ENCODE assay signal across 11 cellular contexts in the genomic region with DNA sequence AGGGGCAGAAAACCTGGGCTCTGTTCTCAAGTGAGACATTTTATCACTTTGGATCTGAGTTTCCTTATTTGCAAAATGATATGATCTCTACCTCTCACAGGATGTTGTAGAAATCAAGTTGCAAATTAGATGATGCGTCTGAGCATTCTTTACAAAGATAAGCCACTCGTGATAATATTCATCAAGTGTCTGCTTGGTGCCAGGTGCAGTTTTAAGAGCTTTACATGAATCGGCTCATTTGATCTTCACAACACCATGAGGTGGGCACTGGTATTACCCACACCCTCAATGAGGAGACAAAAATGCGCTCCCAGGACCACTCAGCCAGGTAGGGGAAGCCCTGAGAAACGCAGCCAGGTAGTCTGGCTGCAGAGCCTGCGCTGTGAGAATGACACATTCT.
"Had no signal": no experiment of that assay in that cellular context is flagged by ENCODE, and none has a peak within 500 bp of the region (broad histone marks: within the 10 kb centered on the region; RNA-seq: fewer than 3 reads in every experiment).

No MANE protein-coding gene starts in this region.

- H3K9me3 Mint-ChIP-seq: activated T-helper 17 cell treated with anti-CD3 and anti-CD28 coated beads, Interleukin-2, amount 50 U/mL, for 72 hours had no signal

- H3K4me3 Mint-ChIP-seq: activated T-helper 17 cell treated with anti-CD3 and anti-CD28 coated beads, Interleukin-2, amount 50 U/mL, for 72 hours had no signal

- ATAC-seq: activated T-helper 17 cell treated with anti-CD3 and anti-CD28 coated beads, Interleukin-2, amount 50 U/mL, for 72 hours had no signal

- H3K27me3 Mint-ChIP-seq: activated T-helper 17 cell treated with anti-CD3 and anti-CD28 coated beads, Interleukin-2, amount 50 U/mL, for 72 hours had no signal

- DNase-seq: activated CD8-positive, alpha-beta memory T cell treated with anti-CD3 and anti-CD28 coated beads for 24 hours; activated naive CD4-positive, alpha-beta T cell treated with anti-CD3 and anti-CD28 coated beads, Interleukin-2, amount 50 U/mL, for 16 hours; amniotic stem cell; brain microvascular endothelial cell; dorsolateral prefrontal cortex; hypothalamus; kidney glomerular epithelial cell; stimulated activated CD4-positive, alpha-beta T cell treated with anti-CD3 and anti-CD28 coated beads, Interleukin-4, amount 100 ng/mL, for 4 hours; thyroid gland; uterus had no signal

- H3K27ac Mint-ChIP-seq: activated T-helper 17 cell treated with anti-CD3 and anti-CD28 coated beads, Interleukin-2, amount 50 U/mL, for 72 hours had no signal
